ENCODE assay signal across 10 cellular contexts in genomic region chr11:765025-765801, GRCh38. TPM values are rescaled to one million over a fixed set of nuclear protein-coding genes. Genes with fewer than 3 reads are reported as not detected.
DNase-seq lines count a peak whose midpoint lies in the region; ATAC-seq, FAIRE-seq and TF ChIP-seq lines count a peak whose summit lies in the region.
"Had no signal": no experiment of that assay in that cellular context is flagged by ENCODE, and none has a peak within 500 bp of the region (broad histone marks: within the 10 kb centered on the region; RNA-seq: fewer than 3 reads in every experiment).

No MANE protein-coding gene starts in this region.

- H4K20me1 ChIP-seq in endothelial cell of umbilical vein (replicated peaks; ENCODE audit: control insufficient read depth, extremely low read depth, insufficient read depth, low read length), result no peaks in the 10 kb centered on the region

- no peaks in the 10 kb centered on the region for H3K9me1 ChIP-seq in endothelial cell of umbilical vein (replicated peaks; ENCODE audit: control insufficient read depth, extremely low read depth, insufficient read depth, low read length)

- TF ChIP-seq EP300 in suprapubic skin (IDR thresholded peaks at IDR 0.05), result no peak

- H3K4me1 ChIP-seq in endothelial cell of umbilical vein (ENCODE audit: control insufficient read depth, extremely low read depth, insufficient read depth, low read length), result no peaks in the 10 kb centered on the region
- no peaks in the 10 kb centered on the region for H3K4me1 ChIP-seq in naive thymus-derived CD4-positive, alpha-beta T cell (ENCODE audit: control insufficient read depth in 2 of 2, insufficient read depth in 2 of 2, low read length in 2 of 2)
- H3K4me1 ChIP-seq in suprapubic skin, result peaks cover 20% of the 10 kb centered on the region
- H3K4me1 ChIP-seq: BLaER1 had no signal

- H3K36me3 ChIP-seq in endothelial cell of umbilical vein (ENCODE audit: control insufficient read depth in 2 of 2, extremely low read depth in 1 of 2, insufficient read depth in 2 of 2, low read length in 2 of 2) (peaks cover 15 to 30% of the 10 kb centered on the region in 2 experiments), suprapubic skin (peaks cover 64% of the 10 kb centered on the region)
- peaks cover 0 to 61% (median 8%) of the 10 kb centered on the region in 3 experiments for H3K36me3 ChIP-seq in naive thymus-derived CD4-positive, alpha-beta T cell (ENCODE audit: control insufficient read depth in 2 of 3, insufficient read depth in 3 of 3, low read length in 3 of 3)

- H3K9me3 ChIP-seq in endothelial cell of umbilical vein (replicated peaks; ENCODE audit: control insufficient read depth, insufficient read depth, low read length) (no peaks in the 10 kb centered on the region), suprapubic skin (no peaks in the 10 kb centered on the region)
- no peaks in the 10 kb centered on the region for H3K9me3 ChIP-seq in naive thymus-derived CD4-positive, alpha-beta T cell (ENCODE audit: control insufficient read depth in 2 of 3, low read length in 3 of 3)
- H3K9me3 ChIP-seq: BLaER1 had no signal

- peak; percentile 70 for ATAC-seq in activated CD8-positive, alpha-beta T cell treated with anti-CD3 and anti-CD28 coated beads, Interleukin-2, amount 10 ng/mL, durations not matched to agents 7 days and 5 days
- ATAC-seq in naive thymus-derived CD4-positive, alpha-beta T cell, result peak; percentile 92
- no peak for ATAC-seq in GM18519 (IDR thresholded peaks at IDR 0.05; ENCODE audit: low FRiP score, unreplicated experiment)

- FAIRE-seq in endothelial cell of umbilical vein (lab: Jason Lieb, UNC), result peak; percentile 60

- H3K27me3 ChIP-seq in endothelial cell of umbilical vein (ENCODE audit: control insufficient read depth in 2 of 2, insufficient read depth in 2 of 2, low read length in 2 of 2) (no peaks in the 10 kb centered on the region), suprapubic skin (no peaks in the 10 kb centered on the region)
- H3K27me3 ChIP-seq in naive thymus-derived CD4-positive, alpha-beta T cell (ENCODE audit: control insufficient read depth in 2 of 2, insufficient read depth in 2 of 2, low read length in 2 of 2), result no peaks in the 10 kb centered on the region
- H3K27me3 ChIP-seq: BLaER1 had no signal

- no peak overlapping the region for H2AFZ ChIP-seq in endothelial cell of umbilical vein (ENCODE audit: low read depth, low read length)

- no peak overlapping the region for H3K4me2 ChIP-seq in endothelial cell of umbilical vein (ENCODE audit: insufficient read depth, low read length)
- H3K4me2 ChIP-seq: BLaER1 had no signal

- peaks cover 43% of the 10 kb centered on the region for H3K36me3 Mint-ChIP-seq in activated CD8-positive, alpha-beta T cell treated with anti-CD3 and anti-CD28 coated beads, Interleukin-2, amount 10 ng/mL, durations not matched to agents 7 days and 5 days (ENCODE audit: low read depth)
- H3K36me3 Mint-ChIP-seq in naive thymus-derived CD4-positive, alpha-beta T cell, result peaks cover 0 to 15% (median 0%) of the 10 kb centered on the region in 5 donors

- no peak for TF ChIP-seq POLR2A in endothelial cell of umbilical vein (IDR thresholded peaks at IDR 0.05; ENCODE audit: low read depth, low read length)
- TF ChIP-seq POLR2A in suprapubic skin (IDR thresholded peaks at IDR 0.05), result no peak

- CTCF ChIA-PET in activated CD8-positive, alpha-beta T cell treated with anti-CD3 and anti-CD28 coated beads, Interleukin-2, amount 10 ng/mL, durations not matched to agents 7 days and 5 days (lab: Charles Lee), result interaction anchor here (0.8 to 1.1 kb wide), 3 partner anchors 11 to 39 kb away, joined by 3 to 4 read pairs (median 3); no protein-coding TSS in a partner anchor
- CTCF ChIA-PET in endothelial cell of umbilical vein (lab: Charles Lee), result interaction anchor here (1.3 to 1.7 kb wide), 3 partner anchors 8 to 12 kb away, joined by 3 to 5 read pairs (median 4); no protein-coding TSS in a partner anchor
- CTCF ChIA-PET in naive thymus-derived CD4-positive, alpha-beta T cell (lab: Charles Lee), result interaction anchor here (0.5 to 1.9 kb wide), 7 partner anchors 17 to 109 kb away, joined by 3 to 8 read pairs (median 4); partner anchors contain the start of gene TALDO1

- intact Hi-C loops in endothelial cell of umbilical vein (cut with micrococcal nuclease), result no loop called here
- intact Hi-C loops in naive thymus-derived CD4-positive, alpha-beta T cell (cut with micrococcal nuclease), result loop anchor here (1.0 to 2.0 kb wide), 7 partner anchors 18 to 210 kb away; partner anchors contain the start of gene TALDO1 (in 1 of the 2)

- 75% methylated on average over 19 of the region's 19 CpGs for WGBS in suprapubic skin

- no peak overlapping the region for H3K27ac ChIP-seq in endothelial cell of umbilical vein (ENCODE audit: insufficient read depth, low read depth, low read length)
- no peak overlapping the region for H3K27ac ChIP-seq in naive thymus-derived CD4-positive, alpha-beta T cell (ENCODE audit: low read depth, low read length)
- H3K27ac ChIP-seq in suprapubic skin, result no peak overlapping the region
- H3K27ac ChIP-seq: BLaER1 had no signal

- POLR2A ChIA-PET in activated CD8-positive, alpha-beta T cell treated with anti-CD3 and anti-CD28 coated beads, Interleukin-2, amount 10 ng/mL, durations not matched to agents 7 days and 5 days (lab: Charles Lee), result no interaction called here
- POLR2A ChIA-PET in endothelial cell of umbilical vein (lab: Charles Lee), result no interaction called here
- POLR2A ChIA-PET in naive thymus-derived CD4-positive, alpha-beta T cell (lab: Charles Lee), result no interaction called here

- H3K27me3 Mint-ChIP-seq in activated CD8-positive, alpha-beta T cell treated with anti-CD3 and anti-CD28 coated beads, Interleukin-2, amount 10 ng/mL, durations not matched to agents 7 days and 5 days (ENCODE audit: low read depth), result no peaks in the 10 kb centered on the region
- no peaks in the 10 kb centered on the region for H3K27me3 Mint-ChIP-seq in naive thymus-derived CD4-positive, alpha-beta T cell
- H3K27me3 Mint-ChIP-seq: dendritic cell treated with granulocyte-macrophage colony-stimulating factor and Interleukin-4, amounts not matched to agents 40 ng/mL and 50 ng/mL, for 4 days had no signal

- H3K79me2 ChIP-seq in endothelial cell of umbilical vein (ENCODE audit: control insufficient read depth, insufficient read depth, low read length), result no peaks in the 10 kb centered on the region

- DNase-seq in NCI-H1436 (lab: John Stamatoyannopoulos, UW) (peak; percentile 35), NCI-H1436 treated with DMSO at 0.1 percent for 48 hours (lab: John Stamatoyannopoulos, UW) (no peak), NCI-H524 (lab: John Stamatoyannopoulos, UW) (peak; percentile 53 to 79), endothelial cell of umbilical vein (ENCODE audit: low read depth, low spot score) (peak; percentile 53), suprapubic skin (ENCODE audit: low spot score in 2 of 2) (peak in 1 of 2 donors; percentile 69)
- DNase-seq in activated CD8-positive, alpha-beta T cell treated with anti-CD3 and anti-CD28 coated beads, Interleukin-2, amount 10 ng/mL, durations not matched to agents 7 days and 5 days, result peak; percentile 77
- peak; percentile 47 to 74 (median 68) for DNase-seq in naive thymus-derived CD4-positive, alpha-beta T cell

- TF ChIP-seq CTCF in endothelial cell of umbilical vein (IDR thresholded peaks at IDR 0.05; ENCODE audit: extremely low read depth in 1 of 2, insufficient read depth in 1 of 2, low read depth in 1 of 2, low read length in 2 of 2), result peak; percentile 46 to 68
- peak; percentile 26 to 67 for TF ChIP-seq CTCF in suprapubic skin (IDR thresholded peaks at IDR 0.05)

- H3K4me1 Mint-ChIP-seq in activated CD8-positive, alpha-beta T cell treated with anti-CD3 and anti-CD28 coated beads, Interleukin-2, amount 10 ng/mL, durations not matched to agents 7 days and 5 days (ENCODE audit: low read depth), result peaks cover 2% of the 10 kb centered on the region
- H3K4me1 Mint-ChIP-seq in naive thymus-derived CD4-positive, alpha-beta T cell, result peaks cover 0 to 7% (median 0%) of the 10 kb centered on the region in 7 donors

- dilution Hi-C loops in endothelial cell of umbilical vein (cut with MboI; ENCODE audit: extremely low pct_ligation_motif_present, low sequenced_read_pairs), result no loop called here

- H3K9ac ChIP-seq in endothelial cell of umbilical vein (replicated peaks; ENCODE audit: extremely low read depth, insufficient read depth, low read length), result no peak overlapping the region
- H3K9ac ChIP-seq: BLaER1 had no signal

- H3K27ac Mint-ChIP-seq in activated CD8-positive, alpha-beta T cell treated with anti-CD3 and anti-CD28 coated beads, Interleukin-2, amount 10 ng/mL, durations not matched to agents 7 days and 5 days, result peak overlapping the region; percentile 30
- peak overlapping the region in 5 of 9 donors; percentile 40 to 85 (median 64) for H3K27ac Mint-ChIP-seq in naive thymus-derived CD4-positive, alpha-beta T cell
- H3K27ac Mint-ChIP-seq: dendritic cell treated with granulocyte-macrophage colony-stimulating factor and Interleukin-4, amounts not matched to agents 40 ng/mL and 50 ng/mL, for 4 days had no signal

- H3K4me3 Mint-ChIP-seq in activated CD8-positive, alpha-beta T cell treated with anti-CD3 and anti-CD28 coated beads, Interleukin-2, amount 10 ng/mL, durations not matched to agents 7 days and 5 days, result no peak overlapping the region
- H3K4me3 Mint-ChIP-seq in naive thymus-derived CD4-positive, alpha-beta T cell, result no peak overlapping the region
- H3K4me3 Mint-ChIP-seq: dendritic cell treated with granulocyte-macrophage colony-stimulating factor and Interleukin-4, amounts not matched to agents 40 ng/mL and 50 ng/mL, for 4 days had no signal

- BruUV-seq in endothelial cell of umbilical vein (replicated peaks; lab: Mats Ljungman, UMichigan), result no TSS peak

- no peaks in the 10 kb centered on the region for H3K9me3 Mint-ChIP-seq in activated CD8-positive, alpha-beta T cell treated with anti-CD3 and anti-CD28 coated beads, Interleukin-2, amount 10 ng/mL, durations not matched to agents 7 days and 5 days (ENCODE audit: insufficient read depth)
- no peaks in the 10 kb centered on the region for H3K9me3 Mint-ChIP-seq in naive thymus-derived CD4-positive, alpha-beta T cell
- H3K9me3 Mint-ChIP-seq: dendritic cell treated with granulocyte-macrophage colony-stimulating factor and Interleukin-4, amounts not matched to agents 40 ng/mL and 50 ng/mL, for 4 days had no signal

- H3K4me3 ChIP-seq in endothelial cell of umbilical vein (replicated peaks in 1 of 3; ENCODE audit: insufficient read depth in 1 of 3, low read depth in 1 of 3, low read length in 3 of 3), result no peak overlapping the region
- no peak overlapping the region for H3K4me3 ChIP-seq in naive thymus-derived CD4-positive, alpha-beta T cell (ENCODE audit: low read length)
- H3K4me3 ChIP-seq in suprapubic skin, result no peak overlapping the region
- H3K4me3 ChIP-seq: BLaER1 had no signal

RNA-seq across cellular contexts. Expression of gene GATD1, which starts 12.1 kb away (rescaled TPM):
- total RNA-seq in activated CD8-positive, alpha-beta T cell treated with anti-CD3 and anti-CD28 coated beads, Interleukin-2, amount 10 ng/mL, durations not matched to agents 7 days and 5 days, result 10 to 100 TPM; 52.1 to 63.2 TPM
- 78.5 and 83.1 TPM in 2 replicates for total RNA-seq in endothelial cell of umbilical vein
- polyA plus RNA-seq in endothelial cell of umbilical vein, result 70.6 and 90.8 TPM in 2 replicates
- polyA plus RNA-seq in endothelial cell of umbilical vein (2011; cell fraction: cytosol; rRNA removed), result 23.5 and 35.8 TPM in 2 replicates
- polyA plus RNA-seq in endothelial cell of umbilical vein (2011; cell fraction: nucleus; rRNA removed), result 157 and 166 TPM in 2 replicates
- polyA plus RNA-seq in endothelial cell of umbilical vein (2012), result 27.8 and 37.9 TPM in 2 replicates
- polyA minus RNA-seq in endothelial cell of umbilical vein, result 25.3 and 36.3 TPM in 2 replicates
- polyA minus RNA-seq in endothelial cell of umbilical vein (2011; cell fraction: cytosol; rRNA and poly(A)+ RNA removed), result 27.4 TPM
- polyA minus RNA-seq in endothelial cell of umbilical vein (2011; cell fraction: nucleus; rRNA and poly(A)+ RNA removed), result 34.0 and 37.3 TPM in 2 replicates
- total RNA-seq in naive thymus-derived CD4-positive, alpha-beta T cell, result 10 to 100 TPM; 37.8 to 59.2 (median 52.9) TPM
- polyA plus RNA-seq in naive thymus-derived CD4-positive, alpha-beta T cell, result 10 to 100 TPM in 1 of 2 donors, 1 to 10 TPM in 1; 8.1 to 17.8 TPM
- total RNA-seq in suprapubic skin, result 10 to 100 TPM; 27.2 to 68.2 (median 46.0) TPM

RNA-seq across cellular contexts. Expression of gene TALDO1, which starts 17.9 kb away (rescaled TPM):
- total RNA-seq in activated CD8-positive, alpha-beta T cell treated with anti-CD3 and anti-CD28 coated beads, Interleukin-2, amount 10 ng/mL, durations not matched to agents 7 days and 5 days, result 100 to 1,000 TPM; 278 to 289 TPM
- total RNA-seq in endothelial cell of umbilical vein (287 and 294 TPM in 2 replicates), suprapubic skin (100 to 1,000 TPM; 107 to 197 (median 179) TPM)
- 184 and 211 TPM in 2 replicates for polyA plus RNA-seq in endothelial cell of umbilical vein
- polyA plus RNA-seq in endothelial cell of umbilical vein (2011; cell fraction: cytosol; rRNA removed), result 234 and 253 TPM in 2 replicates
- polyA plus RNA-seq in endothelial cell of umbilical vein (2011; cell fraction: nucleus; rRNA removed), result 146 and 149 TPM in 2 replicates
- polyA plus RNA-seq in endothelial cell of umbilical vein (2012), result 262 and 325 TPM in 2 replicates
- 79.6 and 84.8 TPM in 2 replicates for polyA minus RNA-seq in endothelial cell of umbilical vein
- 117 TPM for polyA minus RNA-seq in endothelial cell of umbilical vein (2011; cell fraction: cytosol; rRNA and poly(A)+ RNA removed)
- 19.6 and 30.7 TPM in 2 replicates for polyA minus RNA-seq in endothelial cell of umbilical vein (2011; cell fraction: nucleus; rRNA and poly(A)+ RNA removed)
- total RNA-seq in naive thymus-derived CD4-positive, alpha-beta T cell, result 100 to 1,000 TPM in 2 of 5 experiments, 10 to 100 TPM in 3; 61.4 to 272 (median 90.3) TPM
- 100 to 1,000 TPM; 179 to 214 TPM for polyA plus RNA-seq in naive thymus-derived CD4-positive, alpha-beta T cell

RNA-seq across cellular contexts. Expression of gene CEND1, which starts 24.7 kb away (rescaled TPM):
- total RNA-seq in activated CD8-positive, alpha-beta T cell treated with anti-CD3 and anti-CD28 coated beads, Interleukin-2, amount 10 ng/mL, durations not matched to agents 7 days and 5 days, result 1 to 10 TPM in 1 of 2 experiments, under 1 TPM in 1; 0.61 to 1.9 TPM
- total RNA-seq in endothelial cell of umbilical vein, result 0.40 and 0.83 TPM in 2 replicates
- 0.15 and 0.27 TPM in 2 replicates for polyA plus RNA-seq in endothelial cell of umbilical vein
- polyA plus RNA-seq in endothelial cell of umbilical vein (2011; cell fraction: cytosol; rRNA removed), result 0.21 and 0.24 TPM in 2 replicates
- polyA plus RNA-seq in endothelial cell of umbilical vein (2011; cell fraction: nucleus; rRNA removed), result 0.12 and 0.15 TPM in 2 replicates
- 0.89 and 2.1 TPM in 2 replicates for polyA plus RNA-seq in endothelial cell of umbilical vein (2012)
- not detected in 2 replicates for polyA minus RNA-seq in endothelial cell of umbilical vein
- polyA minus RNA-seq in endothelial cell of umbilical vein (2011; cell fraction: cytosol; rRNA and poly(A)+ RNA removed), result not detected
- polyA minus RNA-seq in endothelial cell of umbilical vein (2011; cell fraction: nucleus; rRNA and poly(A)+ RNA removed), result not detected in 2 replicates
- total RNA-seq in naive thymus-derived CD4-positive, alpha-beta T cell, result 1 to 10 TPM in 1 of 5 experiments, not detected in 4; 2.3 TPM
- polyA plus RNA-seq in naive thymus-derived CD4-positive, alpha-beta T cell, result not detected
- total RNA-seq in suprapubic skin, result not detected

RNA-seq across cellular contexts. Expression of gene SLC25A22, which starts 32.9 kb away (rescaled TPM):
- total RNA-seq in activated CD8-positive, alpha-beta T cell treated with anti-CD3 and anti-CD28 coated beads, Interleukin-2, amount 10 ng/mL, durations not matched to agents 7 days and 5 days, result 10 to 100 TPM; 51.2 to 56.4 TPM
- total RNA-seq in endothelial cell of umbilical vein, result 24.9 and 29.3 TPM in 2 replicates
- polyA plus RNA-seq in endothelial cell of umbilical vein, result 24.5 and 27.4 TPM in 2 replicates
- polyA plus RNA-seq in endothelial cell of umbilical vein (2011; cell fraction: cytosol; rRNA removed), result 19.3 and 28.7 TPM in 2 replicates
- polyA plus RNA-seq in endothelial cell of umbilical vein (2011; cell fraction: nucleus; rRNA removed), result 50.4 and 51.6 TPM in 2 replicates
- polyA plus RNA-seq in endothelial cell of umbilical vein (2012), result 18.6 and 26.3 TPM in 2 replicates
- 15.4 and 17.1 TPM in 2 replicates for polyA minus RNA-seq in endothelial cell of umbilical vein
- polyA minus RNA-seq in endothelial cell of umbilical vein (2011; cell fraction: cytosol; rRNA and poly(A)+ RNA removed), result 16.0 TPM
- polyA minus RNA-seq in endothelial cell of umbilical vein (2011; cell fraction: nucleus; rRNA and poly(A)+ RNA removed), result 11.9 and 13.3 TPM in 2 replicates
- 10 to 100 TPM; 17.4 to 58.4 (median 21.3) TPM for total RNA-seq in naive thymus-derived CD4-positive, alpha-beta T cell
- polyA plus RNA-seq in naive thymus-derived CD4-positive, alpha-beta T cell, result 10 to 100 TPM in 1 of 2 donors, 1 to 10 TPM in 1; 6.4 to 11.1 TPM
- total RNA-seq in suprapubic skin, result 10 to 100 TPM; 11.2 to 14.7 (median 13.7) TPM

RNA-seq across cellular contexts. Expression of gene PIDD1, which starts 39.8 kb away (rescaled TPM):
- 10 to 100 TPM; 59.3 to 60.5 TPM for total RNA-seq in activated CD8-positive, alpha-beta T cell treated with anti-CD3 and anti-CD28 coated beads, Interleukin-2, amount 10 ng/mL, durations not matched to agents 7 days and 5 days
- total RNA-seq in endothelial cell of umbilical vein (30.6 and 30.7 TPM in 2 replicates), suprapubic skin (10 to 100 TPM; 14.1 to 71.9 (median 33.5) TPM)
- polyA plus RNA-seq in endothelial cell of umbilical vein, result 28.2 and 41.0 TPM in 2 replicates
- 8.8 and 15.4 TPM in 2 replicates for polyA plus RNA-seq in endothelial cell of umbilical vein (2011; cell fraction: cytosol; rRNA removed)
- 131 and 144 TPM in 2 replicates for polyA plus RNA-seq in endothelial cell of umbilical vein (2011; cell fraction: nucleus; rRNA removed)
- polyA plus RNA-seq in endothelial cell of umbilical vein (2012), result 11.5 and 15.5 TPM in 2 replicates
- 8.9 and 15.2 TPM in 2 replicates for polyA minus RNA-seq in endothelial cell of umbilical vein
- 5.0 TPM for polyA minus RNA-seq in endothelial cell of umbilical vein (2011; cell fraction: cytosol; rRNA and poly(A)+ RNA removed)
- polyA minus RNA-seq in endothelial cell of umbilical vein (2011; cell fraction: nucleus; rRNA and poly(A)+ RNA removed), result 21.0 and 35.2 TPM in 2 replicates
- 10 to 100 TPM; 30.0 to 38.7 (median 34.1) TPM for total RNA-seq in naive thymus-derived CD4-positive, alpha-beta T cell
- polyA plus RNA-seq in naive thymus-derived CD4-positive, alpha-beta T cell, result 1 to 10 TPM; 4.7 to 8.3 TPM
